ENCODE assay signal across 1 cellular context in genomic region chr20:62376112-62377063, GRCh38.
TF ChIP-seq lines count a peak whose summit lies in the region.

No MANE protein-coding gene starts in this region.

TF ChIP-seq in HepG2, 621 proteins besides CTCF, POLR2A, EP300 and RAD21 (continued from another document and continues in another):
- TF ChIP-seq ZBTB2 (CRISPR knock-in tag; IDR thresholded peaks at IDR 0.05; ENCODE audit: low read depth) (no peak), ZNF367 (CRISPR knock-in tag; IDR thresholded peaks at IDR 0.05; ENCODE audit: borderline replicate concordance) (0 out of 2 replicates have a peak, but pooled peaks have one; percentile 25), NR1H2 (CRISPR knock-in tag; IDR thresholded peaks at IDR 0.05; ENCODE audit: borderline replicate concordance, low read depth) (peak; percentile 77; the same call in 1 of the 2 replicates), ZNF180 (CRISPR knock-in tag; IDR thresholded peaks at IDR 0.05; ENCODE audit: borderline replicate concordance, low read depth) (no peak), FOXM1 (CRISPR knock-in tag; IDR thresholded peaks at IDR 0.05) (no peak), ZMYM2 (CRISPR knock-in tag; IDR thresholded peaks at IDR 0.05) (no peak), ZNF460 (CRISPR knock-in tag; IDR thresholded peaks at IDR 0.05; ENCODE audit: borderline replicate concordance) (no peak; the same call in 1 of the 2 replicates), ZNF329 (CRISPR knock-in tag; IDR thresholded peaks at IDR 0.05; ENCODE audit: low read depth) (no peak), NFAT5 (CRISPR knock-in tag; IDR thresholded peaks at IDR 0.05) (peak; percentile 58; the same call in 1 of the 2 replicates), ZNF770 (CRISPR knock-in tag; IDR thresholded peaks at IDR 0.05) (peak; percentile 90), MED8 (CRISPR knock-in tag; IDR thresholded peaks at IDR 0.05; ENCODE audit: insufficient replicate concordance) (peak; percentile 80), HIVEP1 (CRISPR knock-in tag; IDR thresholded peaks at IDR 0.05) (peak; percentile 89; the same call in 1 of the 2 replicates), PAXIP1 (CRISPR knock-in tag; conservative IDR thresholded peaks at IDR 0.05) (peak; percentile 68), ZNF691 (CRISPR knock-in tag; IDR thresholded peaks at IDR 0.05; ENCODE audit: borderline replicate concordance, low read depth) (peak; percentile 91; the same call in 1 of the 2 replicates), MBD4 (IDR thresholded peaks at IDR 0.05; ENCODE audit: borderline replicate concordance, low read length) (no peak), POGK (CRISPR knock-in tag; conservative IDR thresholded peaks at IDR 0.05) (peak; percentile 85; the same call in 1 of the 2 replicates), ADNP (CRISPR knock-in tag; IDR thresholded peaks at IDR 0.05) (0 out of 2 replicates have a peak, but pooled peaks have one; percentile 36), RCOR2 (CRISPR knock-in tag; IDR thresholded peaks at IDR 0.05) (0 out of 2 replicates have a peak, but pooled peaks have one; percentile 14), CREB1 (IDR thresholded peaks at IDR 0.05) (no peak), CREB1 (CRISPR knock-in tag; IDR thresholded peaks at IDR 0.05) (no peak), GMEB2 (CRISPR knock-in tag; IDR thresholded peaks at IDR 0.05; ENCODE audit: low read depth) (no peak; the same call in 1 of the 2 replicates), ZNF772 (CRISPR knock-in tag; IDR thresholded peaks at IDR 0.05) (peak; percentile 79; the same call in 1 of the 2 replicates), TSC22D2 (CRISPR knock-in tag; IDR thresholded peaks at IDR 0.05; ENCODE audit: borderline replicate concordance) (peak; percentile 75; the same call in 1 of the 2 replicates), PRDM4 (CRISPR knock-in tag; IDR thresholded peaks at IDR 0.05; ENCODE audit: borderline replicate concordance) (no peak), BCLAF1 (IDR thresholded peaks at IDR 0.05) (no peak), MYNN (CRISPR knock-in tag; IDR thresholded peaks at IDR 0.05; ENCODE audit: low read depth) (no peak), ZBTB43 (CRISPR knock-in tag; conservative IDR thresholded peaks at IDR 0.05) (peak; percentile 17), ZNF619 (CRISPR knock-in tag; IDR thresholded peaks at IDR 0.05) (no peak; the same call in 1 of the 2 replicates), NCOA1 (CRISPR knock-in tag; IDR thresholded peaks at IDR 0.05) (0 out of 2 replicates have a peak, but pooled peaks have one; percentile 79), ZNF24 (IDR thresholded peaks at IDR 0.05) (no peak)
